8 cellular contexts compared by ENCODE assay signal in the genomic region with DNA sequence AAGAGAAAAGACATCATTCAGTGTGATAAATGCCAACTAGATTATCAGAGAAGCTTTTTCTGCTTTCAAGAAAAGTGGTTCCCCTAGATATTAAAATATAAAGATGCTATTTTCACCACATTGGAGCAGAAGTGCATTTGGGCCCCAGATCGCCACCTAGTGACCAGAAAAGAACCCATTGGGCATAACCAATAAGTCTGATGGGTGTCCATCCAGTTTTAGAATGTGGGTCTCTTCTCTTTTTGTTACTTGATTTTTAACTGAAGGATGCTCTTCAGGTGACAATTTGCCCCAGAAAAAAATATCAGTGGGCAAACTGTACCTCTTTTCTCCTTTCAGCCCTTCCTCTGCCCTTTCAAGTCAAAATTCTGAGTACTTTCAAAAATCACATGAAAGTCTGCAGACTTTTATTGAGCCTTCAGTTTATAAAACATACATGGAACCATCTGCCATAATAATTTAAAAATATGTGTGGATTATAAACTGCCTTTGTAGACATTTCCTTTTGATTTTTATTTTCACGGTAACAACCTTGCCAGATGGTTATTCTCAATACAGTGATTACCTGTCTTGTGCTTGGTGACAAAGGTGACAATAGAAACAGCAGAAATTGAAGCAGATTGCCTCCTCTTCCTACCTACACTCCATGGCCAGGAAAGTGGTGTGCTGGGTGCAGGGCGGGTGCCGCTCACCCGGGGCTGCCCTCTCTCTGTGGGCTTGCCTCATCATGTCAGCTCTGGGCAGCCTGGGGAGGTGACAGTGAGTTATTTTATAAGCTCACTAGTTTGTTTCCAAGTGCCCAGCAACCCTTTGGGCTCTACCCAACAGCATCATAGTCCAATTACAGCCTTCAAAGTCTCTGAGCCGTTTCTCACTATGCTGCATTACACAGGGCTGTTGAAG.
DNase-seq lines count a peak whose midpoint lies in the region.

No MANE protein-coding gene starts in this region.

- H3K4me1 Mint-ChIP-seq in activated CD4-positive, alpha-beta memory T cell treated with anti-CD3 and anti-CD28 coated beads for 36 hours (ENCODE audit: low read depth): no peaks in the 10 kb centered on the region

- no peak overlapping the region for H3K27ac Mint-ChIP-seq in activated CD4-positive, alpha-beta memory T cell treated with anti-CD3 and anti-CD28 coated beads for 36 hours

- H3K9me3 Mint-ChIP-seq in activated CD4-positive, alpha-beta memory T cell treated with anti-CD3 and anti-CD28 coated beads for 36 hours: peaks cover 6% of the 10 kb centered on the region

- no peak overlapping the region for H3K4me3 Mint-ChIP-seq in activated CD4-positive, alpha-beta memory T cell treated with anti-CD3 and anti-CD28 coated beads for 36 hours

- DNase-seq in activated CD4-positive, alpha-beta T cell treated with anti-CD3 and anti-CD28 coated beads for 48 hours: peak; percentile 17
- DNase-seq in activated CD4-positive, alpha-beta T cell treated with anti-CD3 and anti-CD28 coated beads, Interleukin-2, amount 50 U/mL, for 4 hours: no peak
- DNase-seq in KBM-7 (peak; percentile 24), cerebellar cortex (ENCODE audit: low spot score) (peak; percentile 16), pons (ENCODE audit: low spot score) (peak; percentile 8), NCI-H128 (lab: John Stamatoyannopoulos, UW; ENCODE audit: unreplicated experiment) (no peak), EL (no peak)
- DNase-seq in activated CD4-positive, alpha-beta memory T cell treated with anti-CD3 and anti-CD28 coated beads for 36 hours: no peak

- no peaks in the 10 kb centered on the region for H3K36me3 Mint-ChIP-seq in activated CD4-positive, alpha-beta memory T cell treated with anti-CD3 and anti-CD28 coated beads for 36 hours

- peaks cover 3% of the 10 kb centered on the region for H3K27me3 Mint-ChIP-seq in activated CD4-positive, alpha-beta memory T cell treated with anti-CD3 and anti-CD28 coated beads for 36 hours

- in situ Hi-C loops in KBM-7 (cut with MboI; ENCODE audit: low pct_unique_long_range_greater_than_20kb, low sequenced_read_pairs): no loop called here

- CTCF ChIA-PET in activated CD4-positive, alpha-beta memory T cell treated with anti-CD3 and anti-CD28 coated beads for 36 hours (lab: Charles Lee): interaction anchor here (2.4 kb wide), 1 partner anchor 99 kb away, joined by 14 read pairs; no protein-coding TSS in a partner anchor

- POLR2A ChIA-PET in activated CD4-positive, alpha-beta memory T cell treated with anti-CD3 and anti-CD28 coated beads for 36 hours (lab: Charles Lee): no interaction called here

- intact Hi-C loops in activated CD4-positive, alpha-beta memory T cell treated with anti-CD3 and anti-CD28 coated beads for 36 hours (cut with micrococcal nuclease): loop anchor here (2.0 kb wide), 1 partner anchor 89 kb away; no protein-coding TSS in a partner anchor

Comparison
In these comparisons a context has a peak if more than half of its experiments do, and no peak if none do; other contexts are left out.
1. DNase-seq: peak in activated CD4-positive, alpha-beta T cell treated with anti-CD3 and anti-CD28 coated beads for 48 hours (single experiment), KBM-7 (single experiment), cerebellar cortex (single experiment) and pons (single experiment); none in activated CD4-positive, alpha-beta T cell treated with anti-CD3 and anti-CD28 coated beads, Interleukin-2, amount 50 U/mL, for 4 hours (0 of 2), NCI-H128 (single experiment), activated CD4-positive, alpha-beta memory T cell treated with anti-CD3 and anti-CD28 coated beads for 36 hours (single experiment) and EL (single experiment).